ENCODE assay signal across 29 cellular contexts in the genomic region with DNA sequence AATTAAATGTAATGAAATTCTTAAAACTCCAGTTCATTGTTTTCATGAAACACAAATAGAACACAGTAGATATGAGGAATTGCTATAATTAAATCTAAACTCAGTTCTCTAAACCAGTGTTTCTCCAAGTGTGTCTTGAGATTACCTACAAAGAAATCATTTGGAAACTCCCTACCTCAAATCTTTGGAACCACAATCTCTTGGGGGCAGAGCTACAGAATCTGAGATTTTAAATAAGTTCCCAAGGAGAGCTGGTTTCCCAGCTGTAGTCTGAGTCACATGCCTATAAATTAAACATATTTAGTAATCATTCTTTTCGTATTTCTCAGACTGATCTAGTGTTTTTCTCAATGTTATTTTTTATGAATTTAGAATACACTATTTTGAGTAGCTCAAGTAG. TPM values are rescaled to one million over a fixed set of nuclear protein-coding genes. Genes with fewer than 3 reads are reported as not detected.
DNase-seq lines count a peak whose midpoint lies in the region; ATAC-seq and TF ChIP-seq lines count a peak whose summit lies in the region.
"Had no signal": no experiment of that assay in that cellular context is flagged by ENCODE, and none has a peak within 500 bp of the region (broad histone marks: within the 10 kb centered on the region; RNA-seq: fewer than 3 reads in every experiment).

No MANE protein-coding gene starts in this region.

- peak overlapping the region; percentile 62; the same call in 1 of the 2 replicates for H2AFZ ChIP-seq in SK-N-SH (ENCODE audit: low read depth)

- ATAC-seq in SK-N-SH treated with all-trans-retinoic acid at 6 μM for 48 hours = no peak
- ATAC-seq: activated CD8-positive, alpha-beta T cell treated with anti-CD3 and anti-CD28 coated beads for 36 hours; activated T-cell treated with anti-CD3 and anti-CD28 coated beads, Interleukin-2, amount 50 U/mL, for 4 hours; T-helper 17 cell; WTC11 had no signal

- no peaks in the 10 kb centered on the region for H3K79me2 ChIP-seq in SK-N-SH (ENCODE audit: insufficient read depth)

- POLR2A ChIA-PET in SK-N-SH (lab: Yijun Ruan, JAX) = interaction anchor here (1.2 kb wide), 1 partner anchor 13 kb away, joined by 5 read pairs; no protein-coding TSS in a partner anchor

- H3K4me1 ChIP-seq in SK-N-SH (ENCODE audit: control insufficient read depth in 1 of 2, insufficient read depth in 2 of 2, low read depth in 1 of 2, low read length in 1 of 2) (peaks cover 9 to 16% of the 10 kb centered on the region in 2 experiments), adipocyte (ENCODE audit: control insufficient read depth, insufficient read depth, low read length) (peaks cover 37% of the 10 kb centered on the region), tibial artery (peaks cover 0 to 45% (median 21%) of the 10 kb centered on the region in 4 donors), tibial nerve (no peaks in the 10 kb centered on the region)
- H3K4me1 ChIP-seq: prostate gland had no signal

- no peaks in the 10 kb centered on the region for H4K20me1 ChIP-seq in SK-N-SH (ENCODE audit: insufficient read depth)

- intact Hi-C loops in tibial artery (cut with DNase I; ENCODE audit: low total_unique reads) = no loop called here

- 10% methylated on average over 1 of the region's 1 CpG for WGBS in SK-N-SH (ENCODE audit: low lambda C conversion rate)
- WGBS in tibial nerve, 2 donors = 68 to 78% methylated on average over 1 of the region's 1 CpG

- TF ChIP-seq EP300 in SK-N-SH (IDR thresholded peaks at IDR 0.05; ENCODE audit: borderline replicate concordance in 1 of 2, low read depth in 1 of 2, low read length in 1 of 2) (no peak), tibial nerve (IDR thresholded peaks at IDR 0.05) (no peak)

- no peak for TF ChIP-seq POLR2A in tibial nerve (IDR thresholded peaks at IDR 0.05)

- H3K27me3 ChIP-seq in SK-N-SH (ENCODE audit: insufficient read depth) = no peaks in the 10 kb centered on the region
- no peaks in the 10 kb centered on the region for H3K27me3 ChIP-seq in adipocyte (replicated peaks; ENCODE audit: control insufficient read depth, insufficient read depth, low read length)
- H3K27me3 ChIP-seq in tibial artery = no peaks in the 10 kb centered on the region
- H3K27me3 ChIP-seq in tibial nerve = no peaks in the 10 kb centered on the region

- peaks cover 38% of the 10 kb centered on the region for H3F3A ChIP-seq in SK-N-SH (replicated peaks; ENCODE audit: insufficient read depth)

- H3K9me3 ChIP-seq in SK-N-SH = no peaks in the 10 kb centered on the region
- no peaks in the 10 kb centered on the region for H3K9me3 ChIP-seq in adipocyte (ENCODE audit: control insufficient read depth, low read length)
- H3K9me3 ChIP-seq in tibial artery = no peaks in the 10 kb centered on the region
- peaks cover 0 to 3% (median 0%) of the 10 kb centered on the region in 4 donors for H3K9me3 ChIP-seq in tibial nerve
- H3K9me3 ChIP-seq: prostate gland had no signal

- H3K27ac ChIP-seq in SK-N-SH (ENCODE audit: low read depth in 2 of 2, low read length in 1 of 2) (peak overlapping the region; percentile 53 to 94; a peak in 3 of 4 replicates), tibial artery (peak overlapping the region; percentile 73 to 79), tibial nerve (no peak overlapping the region)
- H3K27ac ChIP-seq: 22Rv1, HL-60, prostate gland had no signal

- TF ChIP-seq RAD21 in SK-N-SH (IDR thresholded peaks at IDR 0.05; ENCODE audit: low read length) = no peak

- H3K36me3 ChIP-seq in SK-N-SH (replicated peaks in 1 of 2; ENCODE audit: control insufficient read depth in 1 of 2, insufficient read depth in 2 of 2, low read length in 1 of 2) (no peaks in the 10 kb centered on the region), adipocyte (ENCODE audit: control insufficient read depth, insufficient read depth, low read length, severe bottlenecking) (no peaks in the 10 kb centered on the region), tibial artery (no peaks in the 10 kb centered on the region), tibial nerve (no peaks in the 10 kb centered on the region)
- H3K36me3 ChIP-seq: prostate gland had no signal

- H3K4me2 ChIP-seq in SK-N-SH = no peak overlapping the region; the same call in 1 of the 2 replicates

- CTCF ChIA-PET in SK-N-SH (lab: Yijun Ruan, JAX) = no interaction called here

- TF ChIP-seq CTCF in SK-N-SH (IDR thresholded peaks at IDR 0.05) (no peak), fibroblast of the aortic adventitia (IDR thresholded peaks at IDR 0.05; ENCODE audit: insufficient read depth, low read length) (no peak), tibial artery (IDR thresholded peaks at IDR 0.05) (no peak), tibial nerve (IDR thresholded peaks at IDR 0.05) (no peak)

- H3K4me3 ChIP-seq in SK-N-SH (ENCODE audit: low read depth in 2 of 2, low read length in 1 of 2) (no peak overlapping the region), adipocyte (ENCODE audit: low read length) (no peak overlapping the region), fibroblast of the aortic adventitia (ENCODE audit: low read depth, low read length) (no peak overlapping the region), tibial artery (no peak overlapping the region), tibial nerve (no peak overlapping the region)
- H3K4me3 ChIP-seq: prostate gland had no signal

- H3K9me2 ChIP-seq in SK-N-SH = no peaks in the 10 kb centered on the region

- H3K9ac ChIP-seq in SK-N-SH = peak overlapping the region; percentile 7; the same call in 1 of the 2 replicates
- H3K9ac ChIP-seq in adipocyte (ENCODE audit: low read length) = no peak overlapping the region

- DNase-seq in SK-N-SH = no peak
- peak; percentile 58 for DNase-seq in adipocyte (ENCODE audit: low read depth)
- DNase-seq in fibroblast of the aortic adventitia (ENCODE audit: low read depth) = peak; percentile 41
- DNase-seq in tibial artery = no peak
- DNase-seq in tibial nerve (ENCODE audit: low spot score in 2 of 2) = no peak
- no peak for DNase-seq in RKO (ENCODE audit: low spot score)
- no peak for DNase-seq in mucosa of gallbladder (ENCODE audit: low spot score)
- DNase-seq: activated CD8-positive, alpha-beta T cell treated with anti-CD3 and anti-CD28 coated beads for 36 hours; activated T-cell treated with anti-CD3 and anti-CD28 coated beads, Interleukin-2, amount 50 U/mL, for 4 hours; CD4-positive, alpha-beta T cell; DMS53; hypothalamus; KBM-7; kidney glomerular epithelial cell; NCI-H1092; NCI-H2081 treated with DMSO at 0.1 percent for 48 hours; NCI-H524; SHP77; small intestine; stimulated activated CD4-positive, alpha-beta T cell treated with anti-CD3 and anti-CD28 coated beads, Interleukin-4, amount 100 ng/mL, for 4 hours; substantia nigra; T-helper 17 cell had no signal

TF ChIP-seq in SK-N-SH, 30 proteins besides CTCF, POLR2A, EP300 and RAD21:
- TF ChIP-seq FOSL2 (IDR thresholded peaks at IDR 0.05; ENCODE audit: borderline replicate concordance, low read depth) (peak; percentile 15; the same call in 1 of the 2 replicates), YY1 (IDR thresholded peaks at IDR 0.05; ENCODE audit: low read depth) (no peak)

TF ChIP-seq in SK-N-SH treated with all-trans-retinoic acid at 6 μM for 48 hours, 23 proteins besides CTCF, POLR2A, EP300 and RAD21 (continues in another document):
- no peak for TF ChIP-seq GLIS3 (CRISPR knock-in tag; IDR thresholded peaks at IDR 0.05)
- no peak for TF ChIP-seq ZNF8 (CRISPR knock-in tag; IDR thresholded peaks at IDR 0.05)
- TF ChIP-seq ZNF70 (CRISPR knock-in tag; IDR thresholded peaks at IDR 0.05) = no peak
- TF ChIP-seq ZC3H10 (CRISPR knock-in tag; IDR thresholded peaks at IDR 0.05) = no peak
- no peak for TF ChIP-seq TSHZ2 (CRISPR knock-in tag; IDR thresholded peaks at IDR 0.05)
- no peak for TF ChIP-seq CSDC2 (CRISPR knock-in tag; IDR thresholded peaks at IDR 0.05)
- TF ChIP-seq ISL1 (CRISPR knock-in tag; IDR thresholded peaks at IDR 0.05) = no peak
- no peak for TF ChIP-seq SNAI2 (CRISPR knock-in tag; IDR thresholded peaks at IDR 0.05)
- TF ChIP-seq ESRRG (CRISPR knock-in tag; IDR thresholded peaks at IDR 0.05) = no peak
- TF ChIP-seq TOX (CRISPR knock-in tag; IDR thresholded peaks at IDR 0.05; ENCODE audit: borderline replicate concordance) = no peak
- no peak for TF ChIP-seq BACH2 (CRISPR knock-in tag; IDR thresholded peaks at IDR 0.05; ENCODE audit: borderline replicate concordance)
- TF ChIP-seq ZFP3 (CRISPR knock-in tag; IDR thresholded peaks at IDR 0.05) = no peak
- no peak for TF ChIP-seq OSR1 (CRISPR knock-in tag; IDR thresholded peaks at IDR 0.05)

RNA-seq across cellular contexts. Expression of gene ACTC1, which starts 17.0 kb away (rescaled TPM):
- not detected in 2 replicates for polyA plus RNA-seq in SK-N-SH (2012; rRNA removed)
- polyA plus RNA-seq in SK-N-SH (2012; cell fraction: cytosol; rRNA removed) = not detected in 2 replicates
- polyA plus RNA-seq in SK-N-SH (2012; cell fraction: nucleus; rRNA removed) = 0.01 TPM in 1 of 2 replicates, not detected in the other
- total RNA-seq in fibroblast of the aortic adventitia (ENCODE audit: low replicate concordance) = not detected in 2 replicates
- total RNA-seq in tibial nerve = 1 to 10 TPM in 2 of 4 donors, not detected in 2; 1.1 to 2.1 TPM
- 40.5 TPM for total RNA-seq in mucosa of gallbladder
- total RNA-seq: activated CD8-positive, alpha-beta T cell treated with anti-CD3 and anti-CD28 coated beads for 36 hours; activated T-cell treated with anti-CD3 and anti-CD28 coated beads, Interleukin-2, amount 50 U/mL, for 4 hours; bronchial epithelial cell; CD4-positive, alpha-beta T cell; T-helper 17 cell had no signal
- polyA plus RNA-seq: neural cell had no signal

RNA-seq across cellular contexts. Expression of gene GJD2, which starts 57.6 kb away (rescaled TPM):
- polyA plus RNA-seq in SK-N-SH (2012; rRNA removed) = not detected in 2 replicates
- 0.04 TPM in 1 of 2 replicates, not detected in the other for polyA plus RNA-seq in SK-N-SH (2012; cell fraction: cytosol; rRNA removed)
- 0.01 TPM in 1 of 2 replicates, not detected in the other for polyA plus RNA-seq in SK-N-SH (2012; cell fraction: nucleus; rRNA removed)
- not detected in 2 replicates for total RNA-seq in fibroblast of the aortic adventitia (ENCODE audit: low replicate concordance)
- not detected for total RNA-seq in tibial nerve
- 0.20 TPM for total RNA-seq in mucosa of gallbladder
- total RNA-seq: activated CD8-positive, alpha-beta T cell treated with anti-CD3 and anti-CD28 coated beads for 36 hours; activated T-cell treated with anti-CD3 and anti-CD28 coated beads, Interleukin-2, amount 50 U/mL, for 4 hours; bronchial epithelial cell; CD4-positive, alpha-beta T cell; prostate gland; T-helper 17 cell had no signal

Comparison
In these comparisons a context has a peak if more than half of its experiments do, and no peak if none do; other contexts are left out.
1. DNase-seq: peak in adipocyte (single experiment) and fibroblast of the aortic adventitia (single experiment); none in SK-N-SH (single experiment), tibial artery (0 of 2), tibial nerve (0 of 2), RKO (single experiment) and mucosa of gallbladder (single experiment).
2. H3K27ac ChIP-seq: peak in SK-N-SH (2 of 2) and tibial artery (2 of 2); none in tibial nerve (0 of 4).
3. RNA of gene ACTC1, which starts 17.0 kb away (total RNA-seq): 40.5 TPM in mucosa of gallbladder (single experiment); 1.1 to 2.1 TPM in tibial nerve and not detected in fibroblast of the aortic adventitia; every median in the first group is over 10 times any median in the second.